Comparison of ENCODE assay signal across 25 cellular contexts in the genomic region with DNA sequence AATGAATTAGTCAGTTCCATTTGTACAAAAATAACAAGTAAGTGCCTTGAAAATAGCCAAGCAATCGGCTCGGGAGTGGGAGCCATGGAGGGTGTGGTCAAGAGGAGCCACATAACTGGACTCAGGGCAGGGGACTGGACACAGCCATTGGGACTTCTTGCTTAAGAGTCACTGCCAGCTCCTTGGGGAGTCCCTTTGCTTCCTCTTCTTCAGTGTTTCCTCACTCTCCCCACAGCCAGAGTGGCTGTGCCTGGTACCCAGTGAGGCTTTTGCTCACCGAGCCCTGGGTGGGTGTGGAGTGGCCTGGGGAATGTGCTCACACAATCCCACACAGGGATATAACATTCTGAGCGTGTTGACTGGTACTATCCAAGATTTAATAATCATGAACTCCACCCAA.
"Had no signal": no experiment of that assay in that cellular context is flagged by ENCODE, and none has a peak within 500 bp of the region (broad histone marks: within the 10 kb centered on the region; RNA-seq: fewer than 3 reads in every experiment).

No MANE protein-coding gene starts in this region.

- H3K4me3 ChIP-seq: gastrocnemius medialis, ovary, right lobe of liver, smooth muscle cell, suprapubic skin, transverse colon, upper lobe of right lung, vagina had no signal

- H3K36me3 ChIP-seq: gastrocnemius medialis, ovary, right lobe of liver, suprapubic skin, transverse colon, upper lobe of right lung, vagina had no signal

- H3K4me1 Mint-ChIP-seq: endodermal cell; stimulated activated naive CD8-positive, alpha-beta T cell treated with anti-CD3 and anti-CD28 coated beads, Interleukin-15, amount 100 ng/mL, for 72 hours had no signal

- H3K27me3 ChIP-seq: gastrocnemius medialis, ovary, right lobe of liver, transverse colon, upper lobe of right lung, vagina had no signal

- H3K9me3 ChIP-seq: gastrocnemius medialis, ovary, right lobe of liver, suprapubic skin, transverse colon, upper lobe of right lung, vagina had no signal

- H3K27ac ChIP-seq: epithelial cell of prostate, gastrocnemius medialis, ovary, right lobe of liver, suprapubic skin, transverse colon, upper lobe of right lung, vagina had no signal

- H3K4me3 Mint-ChIP-seq: endodermal cell; naive thymus-derived CD8-positive, alpha-beta T cell; nephron progenitor cell; stimulated activated naive CD8-positive, alpha-beta T cell treated with anti-CD3 and anti-CD28 coated beads, Interleukin-15, amount 100 ng/mL, for 72 hours had no signal

- H3K9me3 Mint-ChIP-seq: endodermal cell; naive thymus-derived CD8-positive, alpha-beta T cell; nephron progenitor cell had no signal

- H3K27me3 Mint-ChIP-seq: naive thymus-derived CD8-positive, alpha-beta T cell; stimulated activated naive CD8-positive, alpha-beta T cell treated with anti-CD3 and anti-CD28 coated beads, Interleukin-15, amount 100 ng/mL, for 72 hours had no signal

- H3K36me3 Mint-ChIP-seq: naive thymus-derived CD8-positive, alpha-beta T cell had no signal

- DNase-seq: cortex of kidney; effector CD4-positive, alpha-beta T cell; endodermal cell; foreskin fibroblast; gastrocnemius medialis; kidney; mesenchymal stem cell; midbrain; naive thymus-derived CD8-positive, alpha-beta T cell; nephron progenitor cell; nucleus accumbens; ovary; right lobe of liver; stimulated activated CD4-positive, alpha-beta T cell treated with anti-CD3 and anti-CD28 coated beads, Interleukin-12 subunit alpha, Interleukin-12 subunit beta, amount 100 ng/mL, for 4 hours; stimulated activated CD4-positive, alpha-beta T cell treated with anti-CD3 and anti-CD28 coated beads, Interleukin-1b, Interleukin-23, amount 100 ng/mL, for 48 hours; stimulated activated CD4-positive, alpha-beta T cell treated with anti-CD3 and anti-CD28 coated beads, Interleukin-4, amount 100 ng/mL, for 1 hour; stimulated activated CD8-positive, alpha-beta memory T cell treated with anti-CD3 and anti-CD28 coated beads, Interleukin-4, amount 100 ng/mL, for 48 hours; stimulated activated naive CD4-positive, alpha-beta T cell; stimulated activated naive CD8-positive, alpha-beta T cell treated with anti-CD3 and anti-CD28 coated beads, Interleukin-15, amount 100 ng/mL, for 72 hours; transverse colon; upper lobe of right lung had no signal

- H3K4me1 ChIP-seq: gastrocnemius medialis, right lobe of liver, transverse colon, upper lobe of right lung, vagina had no signal

- H3K27ac Mint-ChIP-seq: endodermal cell; nephron progenitor cell; stimulated activated naive CD8-positive, alpha-beta T cell treated with anti-CD3 and anti-CD28 coated beads, Interleukin-15, amount 100 ng/mL, for 72 hours had no signal
